Comparison of ENCODE assay signal across 1 cellular context in the genomic region with DNA sequence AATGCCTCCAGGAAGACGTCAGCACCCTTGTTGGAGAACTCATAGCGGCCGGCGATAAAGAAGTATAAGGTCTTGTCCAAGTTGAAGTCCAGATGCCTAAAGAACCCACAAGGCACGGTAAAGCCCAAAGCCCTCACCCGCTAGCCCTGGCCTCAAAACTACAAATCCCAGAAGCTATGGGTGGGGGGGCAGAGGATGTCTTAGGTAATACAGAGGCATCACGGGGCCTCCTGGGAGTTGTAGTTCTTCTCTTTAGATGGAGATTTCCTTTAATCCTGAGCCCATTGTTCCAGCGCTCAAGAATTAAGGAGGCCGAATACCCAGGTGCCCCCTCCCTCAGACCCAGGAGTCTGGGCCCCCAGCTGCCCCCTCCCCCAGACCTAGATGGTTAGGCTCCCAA.
TF ChIP-seq lines count a peak whose summit lies in the region.

No MANE protein-coding gene starts in this region.

TF ChIP-seq in HepG2, 621 proteins besides CTCF, POLR2A, EP300 and RAD21:
- TF ChIP-seq TARDBP (CRISPR knock-in tag; IDR thresholded peaks at IDR 0.05) (no peak), CAMTA2 (CRISPR knock-in tag; IDR thresholded peaks at IDR 0.05; ENCODE audit: borderline replicate concordance) (no peak), CREM (IDR thresholded peaks at IDR 0.05) (peak; percentile 18; the same call in 1 of the 2 replicates), CREM (CRISPR knock-in tag; IDR thresholded peaks at IDR 0.05) (no peak), TOE1 (CRISPR knock-in tag; IDR thresholded peaks at IDR 0.05) (no peak), NR2F6 (IDR thresholded peaks at IDR 0.05) (no peak), NR2F6 (CRISPR knock-in tag; IDR thresholded peaks at IDR 0.05) (no peak), THAP11 (CRISPR knock-in tag; IDR thresholded peaks at IDR 0.05) (peak; percentile 87), HCFC1 (IDR thresholded peaks at IDR 0.05; ENCODE audit: low read depth, low read length) (peak; percentile 42; the same call in 1 of the 2 replicates), ZNF143 (CRISPR knock-in tag; IDR thresholded peaks at IDR 0.05) (peak; percentile 74), TCF7L2 (IDR thresholded peaks at IDR 0.05; ENCODE audit: low read depth, low read length) (no peak), NPAS2 (CRISPR knock-in tag; IDR thresholded peaks at IDR 0.05; ENCODE audit: borderline replicate concordance) (no peak), ZFP1 (CRISPR knock-in tag; IDR thresholded peaks at IDR 0.05) (no peak)
- TF ChIP-seq, protein P1, sequence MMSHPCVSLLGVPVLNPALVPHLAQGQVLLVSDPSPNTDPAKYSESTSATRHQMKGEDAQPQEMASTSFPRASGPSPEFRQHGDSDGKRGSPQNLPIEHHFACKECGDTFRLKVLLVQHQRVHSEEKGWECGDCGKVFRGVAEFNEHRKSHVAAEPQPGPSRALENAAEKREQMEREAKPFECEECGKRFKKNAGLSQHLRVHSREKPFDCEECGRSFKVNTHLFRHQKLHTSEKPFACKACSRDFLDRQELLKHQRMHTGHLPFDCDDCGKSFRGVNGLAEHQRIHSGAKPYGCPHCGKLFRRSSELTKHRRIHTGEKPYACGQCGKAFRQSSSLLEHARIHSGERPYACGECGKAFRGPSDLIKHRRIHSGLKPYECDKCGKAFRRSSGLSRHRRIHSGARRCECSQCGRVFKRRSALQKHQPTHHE (CRISPR knock-in tag; IDR thresholded peaks at IDR 0.05; ENCODE audit: borderline replicate concordance) = no peak
- TF ChIP-seq, protein P2, sequence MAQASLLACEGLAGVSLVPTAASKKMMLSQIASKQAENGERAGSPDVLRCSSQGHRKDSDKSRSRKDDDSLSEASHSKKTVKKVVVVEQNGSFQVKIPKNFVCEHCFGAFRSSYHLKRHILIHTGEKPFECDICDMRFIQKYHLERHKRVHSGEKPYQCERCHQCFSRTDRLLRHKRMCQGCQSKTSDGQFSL (CRISPR knock-in tag; IDR thresholded peaks at IDR 0.05) = peak; percentile 89
